10 cellular contexts compared by ENCODE assay signal in the genomic region with DNA sequence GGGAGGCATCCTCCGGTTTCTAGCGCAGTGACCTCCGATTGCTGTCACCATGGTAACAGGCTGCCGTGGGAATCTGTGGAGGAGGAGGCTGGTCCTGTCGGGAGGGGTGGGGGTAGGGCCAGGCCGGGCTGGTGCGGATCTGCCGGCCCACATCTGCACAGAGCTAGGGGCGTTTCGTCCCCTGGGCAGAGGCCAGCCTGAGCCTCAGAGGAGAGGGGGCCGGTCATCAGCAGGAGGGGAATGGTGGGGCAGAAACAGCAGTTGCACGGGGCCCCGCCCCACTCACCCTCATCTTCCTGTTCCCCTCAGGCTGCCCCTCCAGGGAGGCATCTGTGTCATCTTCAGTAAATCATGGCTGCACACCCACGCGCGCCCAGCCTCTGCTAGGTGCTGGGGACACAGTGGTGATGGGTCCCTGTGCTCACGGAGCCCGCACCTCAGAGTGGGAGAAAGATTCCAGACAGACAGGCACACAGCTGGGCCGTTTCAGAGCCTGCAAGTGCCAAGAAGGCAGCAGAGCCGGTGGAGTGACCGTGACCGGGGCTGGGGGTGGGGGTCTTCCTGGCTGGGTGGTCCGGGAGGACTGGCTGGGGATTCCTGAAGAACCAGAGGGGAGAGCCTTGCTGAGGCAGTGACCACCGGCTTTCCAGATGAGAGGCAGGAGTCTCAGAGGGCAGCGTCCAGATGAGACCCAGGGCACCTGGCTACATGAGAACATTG.
DNase-seq lines count a peak whose midpoint lies in the region; ATAC-seq and TF ChIP-seq lines count a peak whose summit lies in the region.
"Had no signal": no experiment of that assay in that cellular context is flagged by ENCODE, and none has a peak within 500 bp of the region (broad histone marks: within the 10 kb centered on the region; RNA-seq: fewer than 3 reads in every experiment).

No MANE protein-coding gene starts in this region.

- no peaks in the 10 kb centered on the region for H3K4me1 ChIP-seq in iPS-20b (ENCODE audit: insufficient read depth, low read length)

- DNase-seq in NCI-H1417 (lab: John Stamatoyannopoulos, UW): peak in 2 of 3 experiments; percentile 39 to 74
- DNase-seq in NCI-H1417 treated with DMSO at 0.1 percent for 48 hours (lab: John Stamatoyannopoulos, UW): no peak
- no peak for DNase-seq in activated B cell treated with CpG ODN at 0.5 μM for 24 hours
- peak; percentile 11 to 34 for DNase-seq in stimulated activated CD4-positive, alpha-beta T cell treated with anti-CD3 and anti-CD28 coated beads, Interleukin-4, amount 100 ng/mL, for 48 hours (ENCODE audit: low read depth in 2 of 2)
- no peak for DNase-seq in DMS153 (lab: John Stamatoyannopoulos, UW)
- DNase-seq in stimulated activated naive CD4-positive, alpha-beta T cell treated with Interleukin-2 at 50 U/mL for 16 hours (lab: John Stamatoyannopoulos, UW): no peak
- DNase-seq: NCI-H226 had no signal

- H3K27me3 ChIP-seq in iPS-20b (ENCODE audit: insufficient read depth, low read length): no peaks in the 10 kb centered on the region
- H3K27me3 ChIP-seq: ovary had no signal

- peaks cover 12% of the 10 kb centered on the region for H3K4me1 Mint-ChIP-seq in activated B cell treated with CpG ODN at 0.5 μM for 24 hours

- H3K27ac Mint-ChIP-seq in activated B cell treated with CpG ODN at 0.5 μM for 24 hours: no peak overlapping the region

- no peaks in the 10 kb centered on the region for H3K36me3 ChIP-seq in iPS-20b (ENCODE audit: insufficient read depth, low read depth, low read length)
- H3K36me3 ChIP-seq: ovary had no signal

- H3K9me3 Mint-ChIP-seq in activated B cell treated with CpG ODN at 0.5 μM for 24 hours: no peaks in the 10 kb centered on the region

- H3K36me3 Mint-ChIP-seq in activated B cell treated with CpG ODN at 0.5 μM for 24 hours (ENCODE audit: low read depth): no peaks in the 10 kb centered on the region

- no peak overlapping the region for H3K27ac ChIP-seq in iPS-20b (ENCODE audit: low read length)
- H3K27ac ChIP-seq: ovary had no signal

- H3K4me3 Mint-ChIP-seq in activated B cell treated with CpG ODN at 0.5 μM for 24 hours: peak overlapping the region; percentile 4

- H3K9me3 ChIP-seq in iPS-20b (ENCODE audit: insufficient read depth, low read depth, low read length): no peaks in the 10 kb centered on the region
- H3K9me3 ChIP-seq: ovary had no signal

- H3K9ac ChIP-seq in iPS-20b (ENCODE audit: low read depth, low read length): no peak overlapping the region

- ATAC-seq in activated B cell treated with CpG ODN at 0.5 μM for 24 hours (ENCODE audit: low read depth) (peak; percentile 25), GM21529 (IDR thresholded peaks at IDR 0.05; ENCODE audit: unreplicated experiment) (no peak)

- intact Hi-C loops in activated B cell treated with CpG ODN at 0.5 μM for 24 hours (cut with micrococcal nuclease): no loop called here

- CTCF ChIA-PET in activated B cell treated with CpG ODN at 0.5 μM for 24 hours (lab: Charles Lee): no interaction called here

- peak overlapping the region; percentile 22; the same call in 1 of the 2 replicates for H3K4me3 ChIP-seq in iPS-20b (ENCODE audit: low read length)
- H3K4me3 ChIP-seq: ovary had no signal

- POLR2A ChIA-PET in activated B cell treated with CpG ODN at 0.5 μM for 24 hours (lab: Charles Lee): no interaction called here

- H3K27me3 Mint-ChIP-seq in activated B cell treated with CpG ODN at 0.5 μM for 24 hours: peaks cover 47% of the 10 kb centered on the region

- no peak for TF ChIP-seq CTCF in activated B cell treated with CpG ODN at 0.5 μM for 24 hours (IDR thresholded peaks at IDR 0.05)

Comparison
In these comparisons a context has a peak if more than half of its experiments do, and no peak if none do; other contexts are left out.
1. DNase-seq: peak in NCI-H1417 (2 of 3) and stimulated activated CD4-positive, alpha-beta T cell treated with anti-CD3 and anti-CD28 coated beads, Interleukin-4, amount 100 ng/mL, for 48 hours (2 of 2); none in NCI-H1417 treated with DMSO at 0.1 percent for 48 hours (single experiment), activated B cell treated with CpG ODN at 0.5 μM for 24 hours (single experiment), DMS153 (single experiment) and stimulated activated naive CD4-positive, alpha-beta T cell treated with Interleukin-2 at 50 U/mL for 16 hours (single experiment).